Comparison of ENCODE assay signal across 11 cellular contexts in the genomic region with DNA sequence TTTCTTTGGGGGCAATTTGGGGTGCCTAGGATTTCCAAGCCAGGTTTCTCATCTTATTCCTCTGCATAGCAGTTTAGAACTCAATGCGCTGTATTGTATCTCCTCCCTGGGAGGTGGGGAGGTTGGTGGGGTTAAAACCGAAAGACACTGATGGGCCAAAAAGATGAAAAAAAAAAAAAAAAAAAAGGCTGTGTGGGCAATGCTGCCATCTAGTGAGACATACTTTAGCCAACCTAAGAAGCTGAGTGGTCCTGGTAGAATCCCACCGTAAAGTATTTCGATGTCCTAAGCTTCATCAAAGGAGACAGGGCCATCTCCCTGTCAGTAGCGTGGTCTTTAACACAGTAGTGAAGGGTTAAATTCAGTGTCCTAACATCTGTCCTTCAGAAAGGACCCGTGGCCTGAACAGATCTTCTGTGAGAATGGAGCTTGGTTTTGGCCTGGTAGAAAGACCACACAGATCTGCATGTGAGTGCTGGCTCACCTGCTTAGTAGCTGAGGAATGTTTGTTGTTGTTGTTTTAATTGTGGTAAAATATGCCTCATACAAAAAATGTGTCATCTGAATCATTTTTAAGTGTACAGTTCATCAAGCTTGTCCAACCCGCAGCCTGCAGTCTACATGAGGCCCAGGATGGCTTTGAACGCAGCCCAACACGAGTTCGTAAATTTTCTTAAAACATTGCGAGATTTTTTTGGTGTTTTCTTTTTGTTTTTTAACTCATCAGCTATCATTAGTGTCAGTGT.
DNase-seq lines count a peak whose midpoint lies in the region; ATAC-seq and TF ChIP-seq lines count a peak whose summit lies in the region.
"Had no signal": no experiment of that assay in that cellular context is flagged by ENCODE, and none has a peak within 500 bp of the region (broad histone marks: within the 10 kb centered on the region; RNA-seq: fewer than 3 reads in every experiment).

No MANE protein-coding gene starts in this region.

- no peaks in the 10 kb centered on the region for H3K4me1 Mint-ChIP-seq in osteocyte (ENCODE audit: unreplicated experiment)

- DNase-seq in DMS 273 (lab: John Stamatoyannopoulos, UW; ENCODE audit: unreplicated experiment) (peak; percentile 22), DMS 273 treated with DMSO at 0.1 percent for 48 hours (lab: John Stamatoyannopoulos, UW) (no peak), NCI-H1694 (lab: John Stamatoyannopoulos, UW) (peak; percentile 49), dorsolateral prefrontal cortex (no peak), osteocyte (ENCODE audit: extremely low spot score, unreplicated experiment) (no peak)
- no peak for DNase-seq in effector CD4-positive, alpha-beta T cell
- DNase-seq: NCI-H2107, T1000 had no signal

- no peak overlapping the region for H3K4me3 ChIP-seq in dorsolateral prefrontal cortex

- TF ChIP-seq CTCF in dorsolateral prefrontal cortex (IDR thresholded peaks at IDR 0.05 in 54 of 56, conservative IDR thresholded peaks at IDR 0.05 in 2 of 56; ENCODE audit: low read depth in 1 of 56, partially characterized antibody in 56 of 56) (peak in 50 of 56 donors; percentile 8 to 64 (median 43)), osteocyte (IDR thresholded peaks at IDR 0.05) (peak; percentile 50)

- intact Hi-C loops in dorsolateral prefrontal cortex (cut with DNase I) = loop anchor here (5.0 to 10.0 kb wide), 2 partner anchors 224 to 226 kb away; partner anchors contain the start of gene KIF26B (in 1 of the 2)

- no peak overlapping the region for H3K27ac Mint-ChIP-seq in osteocyte (ENCODE audit: unreplicated experiment)
- H3K27ac Mint-ChIP-seq: activated T-helper 1 cell treated with anti-CD3 and anti-CD28 coated beads, Interleukin-12 subunit alpha, Interleukin-12 subunit beta, Interleukin-2, Interleukin-4 antibody, amounts not matched to agents 30 ng/mL and 10 ng/mL and 1 ng/mL, durations not matched to agents 14 hours and 24 hours and 36 hours had no signal

- ATAC-seq in GM18520 (IDR thresholded peaks at IDR 0.05; ENCODE audit: unreplicated experiment) = no peak
- no peak for ATAC-seq in HG03139 (IDR thresholded peaks at IDR 0.05; ENCODE audit: unreplicated experiment)

- H3K9me3 Mint-ChIP-seq in osteocyte (ENCODE audit: unreplicated experiment) = no peaks in the 10 kb centered on the region
- H3K9me3 Mint-ChIP-seq: activated T-helper 1 cell treated with anti-CD3 and anti-CD28 coated beads, Interleukin-12 subunit alpha, Interleukin-12 subunit beta, Interleukin-2, Interleukin-4 antibody, amounts not matched to agents 30 ng/mL and 10 ng/mL and 1 ng/mL, durations not matched to agents 14 hours and 24 hours and 36 hours had no signal

- peaks cover 0 to 5% (median 0%) of the 10 kb centered on the region in 45 donors for H3K27me3 ChIP-seq in dorsolateral prefrontal cortex

- peaks cover 11% of the 10 kb centered on the region for H3K27me3 Mint-ChIP-seq in osteocyte (ENCODE audit: unreplicated experiment)

- no peaks in the 10 kb centered on the region for H3K36me3 Mint-ChIP-seq in osteocyte (ENCODE audit: unreplicated experiment)

- no peak overlapping the region for H3K27ac ChIP-seq in dorsolateral prefrontal cortex

- H3K4me3 Mint-ChIP-seq in osteocyte (ENCODE audit: unreplicated experiment) = no peak overlapping the region
- H3K4me3 Mint-ChIP-seq: activated T-helper 1 cell treated with anti-CD3 and anti-CD28 coated beads, Interleukin-12 subunit alpha, Interleukin-12 subunit beta, Interleukin-2, Interleukin-4 antibody, amounts not matched to agents 30 ng/mL and 10 ng/mL and 1 ng/mL, durations not matched to agents 14 hours and 24 hours and 36 hours had no signal

Comparison
In these comparisons a context has a peak if more than half of its experiments do, and no peak if none do; other contexts are left out.
1. DNase-seq: peak in DMS 273 (single experiment) and NCI-H1694 (single experiment); none in DMS 273 treated with DMSO at 0.1 percent for 48 hours (single experiment), dorsolateral prefrontal cortex (0 of 10), osteocyte (single experiment) and effector CD4-positive, alpha-beta T cell (single experiment).